17 cellular contexts compared by ENCODE assay signal in genomic region chr6:2063547-2063946, GRCh38.
"Had no signal": no experiment of that assay in that cellular context is flagged by ENCODE, and none has a peak within 500 bp of the region (broad histone marks: within the 10 kb centered on the region; RNA-seq: fewer than 3 reads in every experiment).

No MANE protein-coding gene starts in this region.

- DNase-seq: activated CD4-positive, alpha-beta memory T cell treated with anti-CD3 and anti-CD28 coated beads for 36 hours; activated CD4-positive, alpha-beta T cell treated with anti-CD3 and anti-CD28 coated beads for 1 hour; activated CD8-positive, alpha-beta memory T cell treated with anti-CD3 and anti-CD28 coated beads, Interleukin-2, amount 10 ng/mL, durations not matched to agents 7 days and 5 days; activated effector memory CD4-positive, alpha-beta T cell treated with Interleukin-2 at 50 U/mL for 16 hours; activated naive CD4-positive, alpha-beta T cell treated with anti-CD3 and anti-CD28 coated beads, Interleukin-2, amount 50 U/mL, for 16 hours; activated T-cell treated with anti-CD3 and anti-CD28 coated beads, Interleukin-2, amount 50 U/mL, for 1 hour; dorsolateral prefrontal cortex; endodermal cell; heart right ventricle; left cardiac atrium; lower lobe of right lung; ovary; stimulated activated CD4-positive, alpha-beta T cell treated with anti-CD3 and anti-CD28 coated beads, Interleukin-2, amount 100 ng/mL, for 48 hours; T1000; tibial artery had no signal

- H3K9me3 ChIP-seq: gastroesophageal sphincter, lower lobe of right lung, ovary, tibial artery had no signal

- H3K4me1 ChIP-seq: gastroesophageal sphincter, lower lobe of right lung had no signal

- ATAC-seq: activated CD8-positive, alpha-beta memory T cell treated with anti-CD3 and anti-CD28 coated beads, Interleukin-2, amount 10 ng/mL, durations not matched to agents 7 days and 5 days; gastroesophageal sphincter; heart right ventricle; left cardiac atrium; lower lobe of right lung; stimulated activated memory B cell treated with anti-CD40 and anti-IgM and Interleukin-4, amounts not matched to agents 10 μg/mL and 1 μg/mL and 100 μg/mL, for 72 hours had no signal

- H3K36me3 ChIP-seq: gastroesophageal sphincter, heart right ventricle, lower lobe of right lung, ovary, tibial artery had no signal

- H3K27ac ChIP-seq: dorsolateral prefrontal cortex, gastroesophageal sphincter, heart right ventricle, lower lobe of right lung, ovary, tibial artery had no signal

- H3K4me3 ChIP-seq: dorsolateral prefrontal cortex, gastroesophageal sphincter, heart right ventricle, lower lobe of right lung, ovary, tibial artery had no signal

- H3K27me3 ChIP-seq: dorsolateral prefrontal cortex, gastroesophageal sphincter, heart right ventricle, ovary, tibial artery had no signal
